In genomic region chr2:218896501-218897393, GRCh38 we compare ENCODE assay signal across 9 cellular contexts. TPM values are rescaled to one million over a fixed set of nuclear protein-coding genes. Genes with fewer than 3 reads are reported as not detected.
DNase-seq lines count a peak whose midpoint lies in the region; ATAC-seq, FAIRE-seq and TF ChIP-seq lines count a peak whose summit lies in the region.
"Had no signal": no experiment of that assay in that cellular context is flagged by ENCODE, and none has a peak within 500 bp of the region (broad histone marks: within the 10 kb centered on the region; RNA-seq: fewer than 3 reads in every experiment).

No MANE protein-coding gene starts in this region.

- TF ChIP-seq CTCF in GM23338 (conservative IDR thresholded peaks at IDR 0.05; ENCODE audit: low read depth in 2 of 2) (no peak), MM.1S (IDR thresholded peaks at IDR 0.05; ENCODE audit: low read length) (no peak), coronary artery (IDR thresholded peaks at IDR 0.05) (no peak), prostate gland (IDR thresholded peaks at IDR 0.05) (no peak)

- H4K20me1 ChIP-seq in GM23338 (replicated peaks; ENCODE audit: insufficient read depth) (peaks cover 15% of the 10 kb centered on the region), MM.1S (ENCODE audit: insufficient read depth, low read length) (no peaks in the 10 kb centered on the region)

- FAIRE-seq in GM12891 (lab: Jason Lieb, UNC), result peak; percentile 95
- FAIRE-seq: endometrium had no signal

- 6% methylated on average over 27 of the region's 40 CpGs for WGBS in prostate gland

- H3K9ac ChIP-seq in MM.1S (ENCODE audit: low read length), result peak overlapping the region; percentile 94

- H3K9me2 ChIP-seq in GM23338 (ENCODE audit: insufficient read depth), result no peaks in the 10 kb centered on the region
- H3K9me2 ChIP-seq in MM.1S (replicated peaks; ENCODE audit: insufficient read depth, low read length), result no peaks in the 10 kb centered on the region

- peaks cover 100% of the 10 kb centered on the region for H3K27me3 ChIP-seq in GM23338 (ENCODE audit: insufficient read depth)
- H3K27me3 ChIP-seq in MM.1S (replicated peaks; ENCODE audit: insufficient read depth, low read length), result no peaks in the 10 kb centered on the region
- peaks cover 19% of the 10 kb centered on the region for H3K27me3 ChIP-seq in prostate gland (replicated peaks; ENCODE audit: insufficient read depth)

- H3K27ac Mint-ChIP-seq in GM23338, result no peak overlapping the region

- peaks cover 27% of the 10 kb centered on the region for H3K4me1 ChIP-seq in GM23338 (ENCODE audit: insufficient read depth)
- H3K4me1 ChIP-seq in MM.1S (ENCODE audit: low read length), result peaks cover 58% of the 10 kb centered on the region
- H3K4me1 ChIP-seq in prostate gland (replicated peaks), result no peaks in the 10 kb centered on the region

- peak; percentile 76 for DNase-seq in GM12891 (ENCODE audit: insufficient read length, low spot score)
- DNase-seq in GM23338 (ENCODE audit: low spot score), result peak; percentile 71
- peak; percentile 97 for DNase-seq in MM.1S
- peak; percentile 73 for DNase-seq in activated CD4-positive, CD25-positive, alpha-beta regulatory T cell treated with anti-CD3 and anti-CD28 coated beads, Interleukin-2, amount 50 U/mL, for 16 hours (ENCODE audit: low read depth, low spot score)
- DNase-seq in coronary artery (ENCODE audit: low spot score), result no peak
- DNase-seq in prostate gland (ENCODE audit: low spot score), result no peak
- no peak for DNase-seq in AG08395 (ENCODE audit: low spot score)
- DNase-seq in Right ventricle myocardium superior, result no peak

- peak; percentile 39; the same call in 1 of the 2 replicates for TF ChIP-seq POLR2A in GM12891 (IDR thresholded peaks at IDR 0.05; ENCODE audit: low read depth, low read length)
- TF ChIP-seq POLR2A in prostate gland (IDR thresholded peaks at IDR 0.05), result peak; percentile 7

- intact Hi-C loops in prostate gland (cut with DNase I), result loop anchor here (1.0 kb wide), 1 partner anchor 19 kb away; no protein-coding TSS in a partner anchor
- intact Hi-C loops in Right ventricle myocardium superior (cut with DNase I), result no loop called here

- H3K4me3 ChIP-seq in GM23338, result peak overlapping the region; percentile 51
- peak overlapping the region; percentile 59 for H3K4me3 ChIP-seq in MM.1S (ENCODE audit: low read length)
- peak overlapping the region; percentile 49 for H3K4me3 ChIP-seq in coronary artery
- no peak overlapping the region for H3K4me3 ChIP-seq in prostate gland

- peak overlapping the region; percentile 46 for H3K4me3 Mint-ChIP-seq in GM23338

- ATAC-seq in GM23338 (peak; percentile 35), Right ventricle myocardium superior (ENCODE audit: poor library complexity) (no peak)

- H2AFZ ChIP-seq in GM23338, result no peak overlapping the region; the same call in 1 of the 2 replicates
- H2AFZ ChIP-seq in MM.1S (ENCODE audit: low read length), result peak overlapping the region; percentile 44

- H3K27ac ChIP-seq in GM23338 (ENCODE audit: low read depth) (no peak overlapping the region), MM.1S (ENCODE audit: low read length) (peak overlapping the region; percentile 98), coronary artery (no peak overlapping the region), prostate gland (no peak overlapping the region)

- peak overlapping the region; percentile 73 for H3K4me2 ChIP-seq in GM23338
- peak overlapping the region; percentile 88 for H3K4me2 ChIP-seq in MM.1S (ENCODE audit: low read depth, low read length)

- H3K36me3 ChIP-seq in GM23338 (ENCODE audit: insufficient read depth), result no peaks in the 10 kb centered on the region
- no peaks in the 10 kb centered on the region for H3K36me3 ChIP-seq in MM.1S (replicated peaks; ENCODE audit: insufficient read depth, low read length)
- no peaks in the 10 kb centered on the region for H3K36me3 ChIP-seq in prostate gland

- H3K4me1 Mint-ChIP-seq in GM23338, result peaks cover 37% of the 10 kb centered on the region

- H3K9me3 ChIP-seq in MM.1S (replicated peaks; ENCODE audit: insufficient read depth, low read length), result no peaks in the 10 kb centered on the region
- no peaks in the 10 kb centered on the region for H3K9me3 ChIP-seq in prostate gland

- H3K36me3 Mint-ChIP-seq in GM23338 (ENCODE audit: low read depth), result peaks cover 3% of the 10 kb centered on the region; the same call in 1 of the 3 replicates

- no peaks in the 10 kb centered on the region for H3K79me2 ChIP-seq in GM23338 (replicated peaks; ENCODE audit: insufficient read depth)
- peaks cover 20% of the 10 kb centered on the region for H3K79me2 ChIP-seq in MM.1S (ENCODE audit: low read length)

- H3K9me3 Mint-ChIP-seq in GM23338, result no peaks in the 10 kb centered on the region; the same call in 1 of the 3 replicates

- H3K27me3 Mint-ChIP-seq in GM23338 (ENCODE audit: insufficient read depth, low read depth, poor library complexity), result peaks cover 87% of the 10 kb centered on the region

- no peaks in the 10 kb centered on the region for H3F3A ChIP-seq in GM23338 (replicated peaks; ENCODE audit: low read depth)
- peaks cover 41% of the 10 kb centered on the region for H3F3A ChIP-seq in MM.1S (ENCODE audit: insufficient read depth, low read length)

TF ChIP-seq in GM12891, 5 proteins besides CTCF, POLR2A, EP300 and RAD21:
- TF ChIP-seq POLR2AphosphoS5 (IDR thresholded peaks at IDR 0.05; ENCODE audit: low read depth, low read length), result no peak
- TF ChIP-seq POU2F2 (IDR thresholded peaks at IDR 0.05; ENCODE audit: low read depth, low read length), result peak; percentile 97

TF ChIP-seq in GM23338, 12 proteins besides CTCF, POLR2A, EP300 and RAD21:
- TF ChIP-seq ZNF114 (CRISPR knock-in tag; IDR thresholded peaks at IDR 0.05) (no peak), EZH2 (IDR thresholded peaks at IDR 0.05; ENCODE audit: low read depth, unreplicated experiment) (peak; percentile 64)

RNA-seq across cellular contexts. Expression of gene WNT10A, which starts 16.1 kb away (rescaled TPM):
- 34.4 TPM for polyA plus RNA-seq in GM12891 (2012; ENCODE audit: low read depth, missing spikeins)
- total RNA-seq in GM23338 (2014; rRNA removed; shearing (Covaris generic)), result not detected in 2 replicates
- not detected in 2 replicates for polyA plus RNA-seq in GM23338 (2016; fragmentation: Nextera tagmentation; extraction: Ambion mirVana)
- total RNA-seq in prostate gland (1 to 10 TPM; 3.6 to 4.3 TPM), Right ventricle myocardium superior (not detected)

RNA-seq across cellular contexts. Expression of gene WNT6, which starts 37.1 kb away (rescaled TPM):
- not detected for polyA plus RNA-seq in GM12891 (2012; ENCODE audit: low read depth, missing spikeins)
- total RNA-seq in GM23338 (2014; rRNA removed; shearing (Covaris generic)), result not detected in 2 replicates
- not detected in 2 replicates for polyA plus RNA-seq in GM23338 (2016; fragmentation: Nextera tagmentation; extraction: Ambion mirVana)
- total RNA-seq in prostate gland (10 to 100 TPM in 1 of 2 donors, 1 to 10 TPM in 1; 8.0 to 56.5 TPM), Right ventricle myocardium superior (2.6 TPM)

Comparison
In these comparisons a context has a peak if more than half of its experiments do, and no peak if none do; other contexts are left out.
1. DNase-seq: peak in GM12891 (single experiment), GM23338 (single experiment), MM.1S (single experiment) and activated CD4-positive, CD25-positive, alpha-beta regulatory T cell treated with anti-CD3 and anti-CD28 coated beads, Interleukin-2, amount 50 U/mL, for 16 hours (single experiment); none in coronary artery (single experiment), prostate gland (single experiment), AG08395 (single experiment) and Right ventricle myocardium superior (single experiment).
2. H3K4me3 ChIP-seq: peak in GM23338 (single experiment), MM.1S (single experiment) and coronary artery (single experiment); none in prostate gland (0 of 2).